ENCODE assay signal across 28 cellular contexts in the genomic region with DNA sequence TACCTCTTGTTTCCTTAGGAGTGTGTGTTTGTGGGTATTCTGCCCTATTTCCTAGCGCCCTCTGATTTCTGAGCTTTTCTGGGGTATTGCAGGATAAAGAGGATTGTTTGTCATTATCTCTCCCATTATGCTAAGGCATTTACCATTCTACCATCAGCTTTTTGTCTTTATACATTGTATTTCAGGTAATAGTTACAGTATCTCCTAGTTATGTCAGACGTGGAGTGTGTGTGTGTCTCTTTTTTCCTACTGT. TPM values are rescaled to one million over a fixed set of nuclear protein-coding genes. Genes with fewer than 3 reads are reported as not detected.
DNase-seq lines count a peak whose midpoint lies in the region; ATAC-seq and TF ChIP-seq lines count a peak whose summit lies in the region.
"Had no signal": no experiment of that assay in that cellular context is flagged by ENCODE, and none has a peak within 500 bp of the region (broad histone marks: within the 10 kb centered on the region; RNA-seq: fewer than 3 reads in every experiment).

No MANE protein-coding gene starts in this region.

- peaks cover 96% of the 10 kb centered on the region for H3K79me2 ChIP-seq in osteoblast (ENCODE audit: insufficient read depth, low read length)

- H3K4me3 Mint-ChIP-seq in activated T-cell treated with anti-CD3 and anti-CD28 coated beads, Interleukin-2, amount 50 U/mL, for 72 hours, result peak overlapping the region in 1 of 2 donors; percentile 30
- H3K4me3 Mint-ChIP-seq in activated T-cell treated with anti-CD3 and anti-CD28 coated beads, Interleukin-2, amount 50 U/mL, for 4 hours, result no peak overlapping the region
- peak overlapping the region; percentile 34 to 73 (median 56) for H3K4me3 Mint-ChIP-seq in IgD-negative memory B cell
- peak overlapping the region; percentile 12 for H3K4me3 Mint-ChIP-seq in central memory CD8-positive, alpha-beta T cell
- H3K4me3 Mint-ChIP-seq: activated naive CD8-positive, alpha-beta T cell treated with anti-CD3 and anti-CD28 coated beads, Interleukin-2, amount 10 ng/mL, durations not matched to agents 7 days and 5 days; dendritic cell treated with granulocyte-macrophage colony-stimulating factor and Interleukin-4, amounts not matched to agents 40 ng/mL and 50 ng/mL, for 4 days had no signal

- no peaks in the 10 kb centered on the region for H3K9me3 ChIP-seq in osteoblast (ENCODE audit: low read depth, low read length)
- H3K9me3 ChIP-seq: esophagus squamous epithelium, stomach, tibial artery had no signal

- H3K4me1 Mint-ChIP-seq in activated T-cell treated with anti-CD3 and anti-CD28 coated beads, Interleukin-2, amount 50 U/mL, for 72 hours (ENCODE audit: low read depth), result peaks cover 56% of the 10 kb centered on the region
- H3K4me1 Mint-ChIP-seq in activated T-cell treated with anti-CD3 and anti-CD28 coated beads, Interleukin-2, amount 50 U/mL, for 4 hours (ENCODE audit: low read depth), result peaks cover 59% of the 10 kb centered on the region
- peaks cover 38 to 44% (median 42%) of the 10 kb centered on the region in 3 donors for H3K4me1 Mint-ChIP-seq in IgD-negative memory B cell
- peaks cover 52% of the 10 kb centered on the region for H3K4me1 Mint-ChIP-seq in central memory CD8-positive, alpha-beta T cell

- no peak overlapping the region for H3K4me2 ChIP-seq in osteoblast (ENCODE audit: insufficient read depth, low read length)

- H2AFZ ChIP-seq in osteoblast (ENCODE audit: low read length), result no peak overlapping the region
- H2AFZ ChIP-seq: GM23248 had no signal

- no peak overlapping the region for H3K4me3 ChIP-seq in osteoblast (ENCODE audit: insufficient read depth, low read length)
- H3K4me3 ChIP-seq: esophagus squamous epithelium, GM23248, stomach, tibial artery had no signal

- H3K4me1 ChIP-seq in osteoblast (ENCODE audit: insufficient read depth, low read length), result peaks cover 22% of the 10 kb centered on the region

- H3K27ac Mint-ChIP-seq in activated T-cell treated with anti-CD3 and anti-CD28 coated beads, Interleukin-2, amount 50 U/mL, for 72 hours, result peak overlapping the region; percentile 6
- H3K27ac Mint-ChIP-seq in IgD-negative memory B cell, result no peak overlapping the region
- H3K27ac Mint-ChIP-seq in central memory CD8-positive, alpha-beta T cell (ENCODE audit: low read depth), result no peak overlapping the region
- H3K27ac Mint-ChIP-seq: activated naive CD8-positive, alpha-beta T cell treated with anti-CD3 and anti-CD28 coated beads, Interleukin-2, amount 10 ng/mL, durations not matched to agents 7 days and 5 days had no signal

- no peak for DNase-seq in activated T-cell treated with anti-CD3 and anti-CD28 coated beads, Interleukin-2, amount 50 U/mL, for 72 hours
- no peak for DNase-seq in activated T-cell treated with anti-CD3 and anti-CD28 coated beads, Interleukin-2, amount 50 U/mL, for 4 hours
- DNase-seq in central memory CD8-positive, alpha-beta T cell (ENCODE audit: low spot score in 2 of 2), result no peak
- DNase-seq in osteoblast (ENCODE audit: insufficient read length, low spot score, missing footprints), result no peak
- no peak for DNase-seq in HUDEP-2 (lab: John Stamatoyannopoulos, UW; ENCODE audit: unreplicated experiment in 76 of 76)
- DNase-seq: 8988T; activated CD4-positive, alpha-beta T cell treated with anti-CD3 and anti-CD28 coated beads, Interleukin-2, amount 50 U/mL, for 48 hours; activated CD8-positive, alpha-beta memory T cell treated with anti-CD3 and anti-CD28 coated beads, Interleukin-2, amount 50 U/mL, for 48 hours; activated effector memory CD4-positive, alpha-beta T cell treated with anti-CD3 and anti-CD28 coated beads, Interleukin-2, amount 50 U/mL, for 16 hours; activated naive CD8-positive, alpha-beta T cell treated with anti-CD3 and anti-CD28 coated beads, Interleukin-2, amount 10 ng/mL, durations not matched to agents 7 days and 5 days; caudate nucleus; COR-L47; DMS79; esophagus squamous epithelium; GF-D8; left cardiac atrium; NCI-H1092 treated with DMSO at 0.1 percent for 48 hours; NCI-H187 treated with DMSO at 0.1 percent for 48 hours; NCI-H2171 treated with DMSO at 0.1 percent for 48 hours; NCI-H526; stomach; tibial artery had no signal

- peaks cover 3% of the 10 kb centered on the region for H3K36me3 ChIP-seq in osteoblast (ENCODE audit: insufficient read depth, low read length)

- H3K27ac ChIP-seq in osteoblast (ENCODE audit: low read depth, low read length), result peak overlapping the region; percentile 49
- H3K27ac ChIP-seq: HL-60, tibial artery had no signal

- no peaks in the 10 kb centered on the region for H3K27me3 ChIP-seq in osteoblast (ENCODE audit: insufficient read depth, low read length)
- H3K27me3 ChIP-seq: esophagus squamous epithelium, stomach, tibial artery had no signal

- H3K27me3 Mint-ChIP-seq in activated T-cell treated with anti-CD3 and anti-CD28 coated beads, Interleukin-2, amount 50 U/mL, for 72 hours (ENCODE audit: low read depth), result no peaks in the 10 kb centered on the region
- H3K27me3 Mint-ChIP-seq in activated T-cell treated with anti-CD3 and anti-CD28 coated beads, Interleukin-2, amount 50 U/mL, for 4 hours (ENCODE audit: low read depth), result no peaks in the 10 kb centered on the region
- H3K27me3 Mint-ChIP-seq in IgD-negative memory B cell, result no peaks in the 10 kb centered on the region
- H3K27me3 Mint-ChIP-seq in central memory CD8-positive, alpha-beta T cell, result no peaks in the 10 kb centered on the region
- H3K27me3 Mint-ChIP-seq: activated naive CD8-positive, alpha-beta T cell treated with anti-CD3 and anti-CD28 coated beads, Interleukin-2, amount 10 ng/mL, durations not matched to agents 7 days and 5 days; dendritic cell treated with granulocyte-macrophage colony-stimulating factor and Interleukin-4, amounts not matched to agents 40 ng/mL and 50 ng/mL, for 4 days had no signal

- peaks cover 7 to 10% of the 10 kb centered on the region in 2 donors for H3K36me3 Mint-ChIP-seq in activated T-cell treated with anti-CD3 and anti-CD28 coated beads, Interleukin-2, amount 50 U/mL, for 72 hours (ENCODE audit: insufficient read depth in 2 of 2)
- H3K36me3 Mint-ChIP-seq in activated T-cell treated with anti-CD3 and anti-CD28 coated beads, Interleukin-2, amount 50 U/mL, for 4 hours (ENCODE audit: insufficient read depth), result peaks cover 14% of the 10 kb centered on the region
- peaks cover 2% of the 10 kb centered on the region for H3K36me3 Mint-ChIP-seq in IgD-negative memory B cell
- peaks cover 12% of the 10 kb centered on the region for H3K36me3 Mint-ChIP-seq in central memory CD8-positive, alpha-beta T cell (ENCODE audit: insufficient read depth)

- ATAC-seq in activated T-cell treated with anti-CD3 and anti-CD28 coated beads, Interleukin-2, amount 50 U/mL, for 72 hours (replicated peaks in 1 of 2), result no peak
- ATAC-seq in activated T-cell treated with anti-CD3 and anti-CD28 coated beads, Interleukin-2, amount 50 U/mL, for 4 hours, result no peak
- no peak for ATAC-seq in central memory CD8-positive, alpha-beta T cell (replicated peaks; ENCODE audit: extremely low read depth, poor library complexity, severe bottlenecking)
- ATAC-seq in GM18909 (IDR thresholded peaks at IDR 0.05; ENCODE audit: poor library complexity, unreplicated experiment) (no peak), GM19463 (IDR thresholded peaks at IDR 0.05; ENCODE audit: unreplicated experiment) (no peak)
- ATAC-seq: left cardiac atrium had no signal

- H3K9me3 Mint-ChIP-seq in activated T-cell treated with anti-CD3 and anti-CD28 coated beads, Interleukin-2, amount 50 U/mL, for 72 hours, result no peaks in the 10 kb centered on the region
- H3K9me3 Mint-ChIP-seq in activated T-cell treated with anti-CD3 and anti-CD28 coated beads, Interleukin-2, amount 50 U/mL, for 4 hours, result no peaks in the 10 kb centered on the region
- H3K9me3 Mint-ChIP-seq in IgD-negative memory B cell, result no peaks in the 10 kb centered on the region
- H3K9me3 Mint-ChIP-seq in central memory CD8-positive, alpha-beta T cell, result no peaks in the 10 kb centered on the region
- H3K9me3 Mint-ChIP-seq: dendritic cell treated with granulocyte-macrophage colony-stimulating factor and Interleukin-4, amounts not matched to agents 40 ng/mL and 50 ng/mL, for 4 days had no signal

- peaks cover 23% of the 10 kb centered on the region for H4K20me1 ChIP-seq in osteoblast (ENCODE audit: insufficient read depth, low read length)

- TF ChIP-seq CTCF in osteoblast (IDR thresholded peaks at IDR 0.05; ENCODE audit: extremely low read depth, low read depth, low read length), result no peak

RNA-seq across cellular contexts. Expression of gene RSBN1L, which starts 6.9 kb away (rescaled TPM):
- 10 to 100 TPM; 14.9 to 19.2 TPM for total RNA-seq in activated T-cell treated with anti-CD3 and anti-CD28 coated beads, Interleukin-2, amount 50 U/mL, for 72 hours
- 10 to 100 TPM; 17.0 to 20.7 (median 17.4) TPM for total RNA-seq in activated T-cell treated with anti-CD3 and anti-CD28 coated beads, Interleukin-2, amount 50 U/mL, for 4 hours
- 8.0 TPM for polyA plus RNA-seq in IgD-negative memory B cell
- total RNA-seq in osteoblast, result 15.6 and 21.4 TPM in 2 replicates
